Comparison of ENCODE assay signal across 23 cellular contexts in the genomic region with DNA sequence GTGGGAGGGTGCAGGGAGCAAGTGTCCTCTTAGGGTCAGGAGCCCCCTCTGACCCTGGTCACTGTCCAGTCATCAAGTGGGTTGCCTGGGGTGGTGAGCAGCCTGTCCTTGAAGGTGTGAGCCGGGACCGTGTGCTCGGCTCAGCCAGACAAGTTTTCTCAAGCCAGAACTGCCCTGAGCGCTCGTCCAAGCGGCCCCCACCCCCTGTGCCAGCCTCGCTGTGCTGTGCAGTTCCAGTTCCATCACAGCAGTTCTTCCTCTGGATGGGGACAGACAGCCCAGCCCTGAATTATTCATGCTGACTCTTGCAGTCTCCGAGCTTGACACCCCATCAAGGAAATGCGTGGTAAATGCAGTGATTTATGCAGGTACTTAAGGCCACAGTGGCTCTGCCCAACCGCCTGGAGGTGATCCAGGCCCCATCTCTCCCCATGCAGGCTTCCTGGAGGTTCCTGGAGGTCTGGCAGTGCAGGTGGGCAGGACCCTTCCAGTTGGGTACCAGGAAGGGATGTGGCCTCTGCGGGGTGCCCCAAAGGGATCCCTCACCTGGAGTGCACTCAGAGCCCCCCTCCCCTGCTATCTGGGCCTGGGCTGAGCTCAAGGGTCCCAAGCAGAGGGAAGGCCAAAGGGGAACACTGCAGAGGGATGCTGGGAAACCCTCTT. TPM values are rescaled to one million over a fixed set of nuclear protein-coding genes. Genes with fewer than 3 reads are reported as not detected.
DNase-seq lines count a peak whose midpoint lies in the region; ATAC-seq, FAIRE-seq and TF ChIP-seq lines count a peak whose summit lies in the region.
"Had no signal": no experiment of that assay in that cellular context is flagged by ENCODE, and none has a peak within 500 bp of the region (broad histone marks: within the 10 kb centered on the region; RNA-seq: fewer than 3 reads in every experiment).

No MANE protein-coding gene starts in this region.

- H3K27ac ChIP-seq in prostate gland = no peak overlapping the region
- no peak overlapping the region for H3K27ac ChIP-seq in small intestine (ENCODE audit: low read depth in 1 of 2, low read length in 1 of 2)
- H3K27ac ChIP-seq: A549, C4-2B, tibial nerve, WERI-Rb-1 had no signal

- no peak for TF ChIP-seq POLR2A in prostate gland (IDR thresholded peaks at IDR 0.05)

- H3K27me3 Mint-ChIP-seq in activated CD4-positive, alpha-beta T cell treated with anti-CD3 and anti-CD28 coated beads, Interleukin-2, amount 10 ng/mL, durations not matched to agents 7 days and 5 days = no peaks in the 10 kb centered on the region

- 47% methylated on average over 11 of the region's 11 CpGs for WGBS in prostate gland
- WGBS in small intestine, 3 donors = 48 to 51% (median 50%) methylated on average over 11 of the region's 11 CpGs

- H3K9me3 Mint-ChIP-seq in activated CD4-positive, alpha-beta T cell treated with anti-CD3 and anti-CD28 coated beads, Interleukin-2, amount 10 ng/mL, durations not matched to agents 7 days and 5 days = no peaks in the 10 kb centered on the region
- H3K9me3 Mint-ChIP-seq: activated naive CD8-positive, alpha-beta T cell treated with anti-CD3 and anti-CD28 coated beads for 36 hours; brain; dendritic cell treated with granulocyte-macrophage colony-stimulating factor and Interleukin-4, amounts not matched to agents 40 ng/mL and 50 ng/mL, for 4 days; naive thymus-derived CD4-positive, alpha-beta T cell had no signal

- in situ Hi-C loops in GM13977 (cut with MboI; ENCODE audit: low pct_unique_long_range_greater_than_20kb, low sequenced_read_pairs, unreplicated experiment) = no loop called here

- H3K4me3 ChIP-seq in prostate gland (no peak overlapping the region), small intestine (ENCODE audit: low read depth in 1 of 2, low read length in 2 of 2) (no peak overlapping the region)
- H3K4me3 ChIP-seq: A549, lung, tibial nerve had no signal

- no peak for ATAC-seq in GM21723 (IDR thresholded peaks at IDR 0.05; ENCODE audit: unreplicated experiment)
- ATAC-seq: HCT116; naive thymus-derived CD4-positive, alpha-beta T cell; stimulated activated naive B cell treated with anti-CD40 and anti-IgM and Interleukin-4, amounts not matched to agents 10 μg/mL and 1 μg/mL and 100 μg/mL, for 72 hours had no signal

- no peaks in the 10 kb centered on the region for H3K4me1 ChIP-seq in prostate gland (replicated peaks)
- no peaks in the 10 kb centered on the region for H3K4me1 ChIP-seq in small intestine (ENCODE audit: control insufficient read depth in 2 of 2, insufficient read depth in 1 of 2, low read depth in 1 of 2, low read length in 1 of 2)
- H3K4me1 ChIP-seq: A549, tibial nerve had no signal

- TF ChIP-seq CTCF in GM13977 (IDR thresholded peaks at IDR 0.05; ENCODE audit: extremely low read depth, insufficient read depth, missing control alignments) = no peak
- no peak for TF ChIP-seq CTCF in prostate gland (IDR thresholded peaks at IDR 0.05)

- POLR2A ChIA-PET in activated CD4-positive, alpha-beta T cell treated with anti-CD3 and anti-CD28 coated beads, Interleukin-2, amount 10 ng/mL, durations not matched to agents 7 days and 5 days (lab: Charles Lee) = no interaction called here

- no peaks in the 10 kb centered on the region for H3K36me3 Mint-ChIP-seq in activated CD4-positive, alpha-beta T cell treated with anti-CD3 and anti-CD28 coated beads, Interleukin-2, amount 10 ng/mL, durations not matched to agents 7 days and 5 days (ENCODE audit: low read depth)
- H3K36me3 Mint-ChIP-seq: activated naive CD8-positive, alpha-beta T cell treated with anti-CD3 and anti-CD28 coated beads for 36 hours; brain; naive thymus-derived CD4-positive, alpha-beta T cell had no signal

- intact Hi-C loops in prostate gland (cut with DNase I) = loop anchor here (10.0 kb wide), 1 partner anchor 312 kb away; no protein-coding TSS in a partner anchor

- no peak overlapping the region for H3K4me3 Mint-ChIP-seq in activated CD4-positive, alpha-beta T cell treated with anti-CD3 and anti-CD28 coated beads, Interleukin-2, amount 10 ng/mL, durations not matched to agents 7 days and 5 days
- H3K4me3 Mint-ChIP-seq: activated naive CD8-positive, alpha-beta T cell treated with anti-CD3 and anti-CD28 coated beads for 36 hours; brain; dendritic cell treated with granulocyte-macrophage colony-stimulating factor and Interleukin-4, amounts not matched to agents 40 ng/mL and 50 ng/mL, for 4 days; naive thymus-derived CD4-positive, alpha-beta T cell; stimulated activated naive B cell treated with anti-CD40 and anti-IgM and Interleukin-4, amounts not matched to agents 10 μg/mL and 1 μg/mL and 100 μg/mL, for 72 hours had no signal

- H3K4me1 Mint-ChIP-seq in activated CD4-positive, alpha-beta T cell treated with anti-CD3 and anti-CD28 coated beads, Interleukin-2, amount 10 ng/mL, durations not matched to agents 7 days and 5 days = no peaks in the 10 kb centered on the region
- H3K4me1 Mint-ChIP-seq: activated naive CD8-positive, alpha-beta T cell treated with anti-CD3 and anti-CD28 coated beads for 36 hours had no signal

- FAIRE-seq in frontal cortex (lab: Jason Lieb, UNC) = no peak
- no peak for FAIRE-seq in small intestine (lab: Jason Lieb, UNC)
- FAIRE-seq: A549 had no signal

- DNase-seq in activated CD4-positive, alpha-beta T cell treated with anti-CD3 and anti-CD28 coated beads, Interleukin-2, amount 10 ng/mL, durations not matched to agents 7 days and 5 days = peak; percentile 3
- no peak for DNase-seq in activated CD4-positive, alpha-beta T cell treated with anti-CD3 and anti-CD28 coated beads, Interleukin-2, amount 50 U/mL, for 4 hours
- peak; percentile 8 for DNase-seq in GM13977 (ENCODE audit: low spot score)
- peak; percentile 0 to 1 for DNase-seq in frontal cortex (ENCODE audit: low spot score in 2 of 2)
- DNase-seq in prostate gland (ENCODE audit: low spot score) = peak; percentile 2
- no peak for DNase-seq in activated gamma-delta T cell (lab: John Stamatoyannopoulos, UW)
- DNase-seq in small intestine = no peak
- DNase-seq: activated naive CD8-positive, alpha-beta T cell treated with anti-CD3 and anti-CD28 coated beads for 36 hours; DMS 273 treated with DMSO at 0.1 percent for 48 hours; NCI-H1436 treated with DMSO at 0.1 percent for 48 hours; stimulated activated naive B cell treated with anti-CD40 and anti-IgM and Interleukin-4, amounts not matched to agents 10 μg/mL and 1 μg/mL and 100 μg/mL, for 72 hours had no signal

- CTCF ChIA-PET in activated CD4-positive, alpha-beta T cell treated with anti-CD3 and anti-CD28 coated beads, Interleukin-2, amount 10 ng/mL, durations not matched to agents 7 days and 5 days (lab: Charles Lee) = interaction anchor here (1.2 kb wide), 1 partner anchor 309 kb away, joined by 3 read pairs; no protein-coding TSS in a partner anchor

- no peaks in the 10 kb centered on the region for H3K9me3 ChIP-seq in prostate gland
- no peaks in the 10 kb centered on the region for H3K9me3 ChIP-seq in small intestine (ENCODE audit: control insufficient read depth, low read depth)
- H3K9me3 ChIP-seq: A549 had no signal

- H3K27me3 ChIP-seq in prostate gland (replicated peaks; ENCODE audit: insufficient read depth) = peaks cover 5% of the 10 kb centered on the region
- no peaks in the 10 kb centered on the region for H3K27me3 ChIP-seq in small intestine (ENCODE audit: control insufficient read depth in 2 of 2, insufficient read depth in 2 of 2, low read length in 2 of 2)
- H3K27me3 ChIP-seq: tibial nerve had no signal

- H3K36me3 ChIP-seq in prostate gland (no peaks in the 10 kb centered on the region), small intestine (ENCODE audit: control insufficient read depth in 2 of 2, insufficient read depth in 2 of 2, low read length in 2 of 2) (no peaks in the 10 kb centered on the region)
- H3K36me3 ChIP-seq: tibial nerve, WERI-Rb-1 had no signal

- no peak overlapping the region for H3K27ac Mint-ChIP-seq in activated CD4-positive, alpha-beta T cell treated with anti-CD3 and anti-CD28 coated beads, Interleukin-2, amount 10 ng/mL, durations not matched to agents 7 days and 5 days
- H3K27ac Mint-ChIP-seq: activated naive CD8-positive, alpha-beta T cell treated with anti-CD3 and anti-CD28 coated beads for 36 hours; brain; dendritic cell treated with granulocyte-macrophage colony-stimulating factor and Interleukin-4, amounts not matched to agents 40 ng/mL and 50 ng/mL, for 4 days; naive thymus-derived CD4-positive, alpha-beta T cell; stimulated activated naive B cell treated with anti-CD40 and anti-IgM and Interleukin-4, amounts not matched to agents 10 μg/mL and 1 μg/mL and 100 μg/mL, for 72 hours had no signal

RNA-seq across cellular contexts. Expression of a gene that starts 44.7 kb away (rescaled TPM):
- not detected for total RNA-seq in activated CD4-positive, alpha-beta T cell treated with anti-CD3 and anti-CD28 coated beads, Interleukin-2, amount 10 ng/mL, durations not matched to agents 7 days and 5 days
- total RNA-seq in frontal cortex = not detected
- 1 to 10 TPM in 1 of 2 donors, not detected in 1; 5.3 TPM for total RNA-seq in prostate gland
- not detected for polyA plus RNA-seq in small intestine
- total RNA-seq: activated naive CD8-positive, alpha-beta T cell treated with anti-CD3 and anti-CD28 coated beads for 36 hours; epithelial cell of proximal tubule; lung; naive thymus-derived CD4-positive, alpha-beta T cell; T-helper 1 cell treated with Interleukin-12 subunit alpha and Interleukin-12 subunit beta and Interleukin-4 antibody, amounts not matched to agents 30 ng/mL and 1 ng/mL, for 36 hours had no signal
- polyA plus RNA-seq: lung; naive thymus-derived CD4-positive, alpha-beta T cell had no signal

Comparison
In these comparisons a context has a peak if more than half of its experiments do, and no peak if none do; other contexts are left out.
1. DNase-seq: peak in activated CD4-positive, alpha-beta T cell treated with anti-CD3 and anti-CD28 coated beads, Interleukin-2, amount 10 ng/mL, durations not matched to agents 7 days and 5 days (single experiment), GM13977 (single experiment), frontal cortex (2 of 2) and prostate gland (single experiment); none in activated CD4-positive, alpha-beta T cell treated with anti-CD3 and anti-CD28 coated beads, Interleukin-2, amount 50 U/mL, for 4 hours (0 of 2), activated gamma-delta T cell (single experiment) and small intestine (single experiment).